In the genomic region with DNA sequence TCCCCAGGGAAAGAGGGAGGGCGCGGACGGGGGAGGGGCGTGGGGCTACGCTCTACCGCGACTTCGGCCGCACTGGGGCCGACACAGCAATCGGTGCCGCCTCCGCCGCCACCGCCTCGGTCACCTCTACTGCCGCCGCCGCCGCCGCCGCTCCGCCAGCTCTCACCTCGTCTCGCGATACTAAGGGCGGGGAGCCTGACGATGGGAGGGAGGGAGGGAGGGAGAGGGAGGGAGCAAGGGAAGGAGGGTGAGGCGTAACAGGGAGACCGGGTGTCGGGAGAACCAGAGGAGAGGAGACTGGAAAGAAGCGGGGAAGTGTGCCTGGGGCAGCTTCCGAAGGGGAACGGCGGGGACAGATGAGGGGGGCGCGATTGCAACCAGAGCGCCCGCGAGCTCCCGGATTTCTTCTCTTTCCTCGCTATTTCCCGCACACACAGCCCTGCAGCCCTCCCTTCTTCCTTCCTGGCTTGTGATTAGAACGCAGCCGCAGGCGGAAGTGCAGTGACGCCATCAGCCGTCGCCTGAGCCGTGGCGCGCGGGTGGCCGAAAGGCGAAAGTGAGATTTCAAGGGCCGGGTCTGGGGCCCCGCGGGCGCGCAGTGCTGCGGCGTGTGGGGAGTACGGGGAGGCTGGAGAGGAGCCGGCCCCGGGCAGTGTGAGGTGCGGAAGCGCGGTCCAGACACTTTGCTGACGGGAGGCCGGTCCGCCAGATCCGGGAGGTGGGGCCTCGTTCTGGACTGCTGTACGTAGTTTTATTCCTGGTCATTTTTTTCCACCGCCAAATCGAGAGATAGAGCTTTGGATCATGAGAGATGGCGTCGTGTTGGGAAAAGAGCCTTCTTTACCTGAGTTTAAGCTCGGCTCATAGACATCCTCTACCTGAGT, we compare ENCODE assay signal across 8 cellular contexts. TPM values are rescaled to one million over a fixed set of nuclear protein-coding genes. Genes with fewer than 3 reads are reported as not detected.
DNase-seq lines count a peak whose midpoint lies in the region; ATAC-seq, FAIRE-seq and TF ChIP-seq lines count a peak whose summit lies in the region.

A gene with protein sequence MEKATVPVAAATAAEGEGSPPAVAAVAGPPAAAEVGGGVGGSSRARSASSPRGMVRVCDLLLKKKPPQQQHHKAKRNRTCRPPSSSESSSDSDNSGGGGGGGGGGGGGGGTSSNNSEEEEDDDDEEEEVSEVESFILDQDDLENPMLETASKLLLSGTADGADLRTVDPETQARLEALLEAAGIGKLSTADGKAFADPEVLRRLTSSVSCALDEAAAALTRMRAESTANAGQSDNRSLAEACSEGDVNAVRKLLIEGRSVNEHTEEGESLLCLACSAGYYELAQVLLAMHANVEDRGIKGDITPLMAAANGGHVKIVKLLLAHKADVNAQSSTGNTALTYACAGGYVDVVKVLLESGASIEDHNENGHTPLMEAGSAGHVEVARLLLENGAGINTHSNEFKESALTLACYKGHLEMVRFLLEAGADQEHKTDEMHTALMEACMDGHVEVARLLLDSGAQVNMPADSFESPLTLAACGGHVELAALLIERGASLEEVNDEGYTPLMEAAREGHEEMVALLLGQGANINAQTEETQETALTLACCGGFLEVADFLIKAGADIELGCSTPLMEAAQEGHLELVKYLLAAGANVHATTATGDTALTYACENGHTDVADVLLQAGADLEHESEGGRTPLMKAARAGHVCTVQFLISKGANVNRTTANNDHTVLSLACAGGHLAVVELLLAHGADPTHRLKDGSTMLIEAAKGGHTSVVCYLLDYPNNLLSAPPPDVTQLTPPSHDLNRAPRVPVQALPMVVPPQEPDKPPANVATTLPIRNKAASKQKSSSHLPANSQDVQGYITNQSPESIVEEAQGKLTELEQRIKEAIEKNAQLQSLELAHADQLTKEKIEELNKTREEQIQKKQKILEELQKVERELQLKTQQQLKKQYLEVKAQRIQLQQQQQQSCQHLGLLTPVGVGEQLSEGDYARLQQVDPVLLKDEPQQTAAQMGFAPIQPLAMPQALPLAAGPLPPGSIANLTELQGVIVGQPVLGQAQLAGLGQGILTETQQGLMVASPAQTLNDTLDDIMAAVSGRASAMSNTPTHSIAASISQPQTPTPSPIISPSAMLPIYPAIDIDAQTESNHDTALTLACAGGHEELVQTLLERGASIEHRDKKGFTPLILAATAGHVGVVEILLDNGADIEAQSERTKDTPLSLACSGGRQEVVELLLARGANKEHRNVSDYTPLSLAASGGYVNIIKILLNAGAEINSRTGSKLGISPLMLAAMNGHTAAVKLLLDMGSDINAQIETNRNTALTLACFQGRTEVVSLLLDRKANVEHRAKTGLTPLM (N-terminal part only) (minus strand): TSS at position 131 of the 884 bp plus-strand sequence. CDS start 130 bp downstream, at position 1.

- H3K9me3 Mint-ChIP-seq in progenitor cell of endocrine pancreas (ENCODE audit: low read depth), result no peaks in the 10 kb centered on the region

- peak within 1 kb of the TSS; percentile 99 for H3K4me3 Mint-ChIP-seq in progenitor cell of endocrine pancreas (ENCODE audit: low read depth)

- ATAC-seq in HG02852 (IDR thresholded peaks at IDR 0.05; ENCODE audit: unreplicated experiment) (peak; percentile 64), left cardiac atrium (peak; percentile 93)

- H3K36me3 Mint-ChIP-seq in progenitor cell of endocrine pancreas (ENCODE audit: insufficient read depth), result peaks cover 7% of the 10 kb centered on the region

- no peak for TF ChIP-seq CTCF in progenitor cell of endocrine pancreas (IDR thresholded peaks at IDR 0.05; ENCODE audit: unreplicated experiment)

- peaks cover 32% of the 10 kb centered on the region for H3K4me1 Mint-ChIP-seq in progenitor cell of endocrine pancreas (ENCODE audit: low read depth)

- peak within 1 kb of the TSS; percentile 100 for H3K27ac Mint-ChIP-seq in progenitor cell of endocrine pancreas

- FAIRE-seq in GM12892 (lab: Jason Lieb, UNC), result peak; percentile 97

- H3K27me3 Mint-ChIP-seq in progenitor cell of endocrine pancreas, result no peaks in the 10 kb centered on the region

- DNase-seq in GM12892 (ENCODE audit: insufficient read length) (peak; percentile 57), NCI-H146 (lab: John Stamatoyannopoulos, UW) (peak; percentile 91), T-helper 1 cell (peak; percentile 78 to 94 (median 83)), amniotic epithelial cell (ENCODE audit: low read depth) (peak; percentile 91), left cardiac atrium (peak; percentile 95), progenitor cell of endocrine pancreas (ENCODE audit: low spot score, unreplicated experiment) (peak; percentile 87), ureter (ENCODE audit: low spot score) (peak; percentile 93)

- intact Hi-C loops in left cardiac atrium (cut with DNase I), result loop anchor here (2.0 to 10.0 kb wide), 3 partner anchors 37 to 190 kb away; a partner anchor contains a TSS

- peak; percentile 96 for TF ChIP-seq POLR2A in GM12892 (IDR thresholded peaks at IDR 0.05; ENCODE audit: low read depth, low read length)

RNA-seq across cellular contexts. Expression of the gene that starts here (rescaled TPM):
- 20.9 TPM for polyA plus RNA-seq in GM12892 (2012; ENCODE audit: missing spikeins)
- total RNA-seq in left cardiac atrium (10 to 100 TPM; 46.0 to 56.4 TPM), progenitor cell of endocrine pancreas (88.3 and 90.8 TPM in 2 replicates), ureter (101 TPM)

Comparison
In these comparisons a context has a peak if more than half of its experiments do, and no peak if none do; other contexts are left out.
1. Peak in every context shown above with its lines: DNase-seq and ATAC-seq.